Comparison of ENCODE assay signal across 22 cellular contexts in genomic region chr18:44811586-44812125, GRCh38.
DNase-seq lines count a peak whose midpoint lies in the region; ATAC-seq, FAIRE-seq and TF ChIP-seq lines count a peak whose summit lies in the region.
"Had no signal": no experiment of that assay in that cellular context is flagged by ENCODE, and none has a peak within 500 bp of the region (broad histone marks: within the 10 kb centered on the region; RNA-seq: fewer than 3 reads in every experiment).

No MANE protein-coding gene starts in this region.

- H3K9me3 ChIP-seq in GM12878 (replicated peaks; ENCODE audit: control insufficient read depth, insufficient read depth, low read length), result no peaks in the 10 kb centered on the region
- no peaks in the 10 kb centered on the region for H3K9me3 ChIP-seq in PC-9 (ENCODE audit: insufficient read depth, low read depth)
- H3K9me3 ChIP-seq in sigmoid colon, result no peaks in the 10 kb centered on the region
- H3K9me3 ChIP-seq: HAP-1 had no signal

- SMC1A ChIA-PET in GM12878 (lab: Charles Lee; ENCODE audit: uncharacterized antibody, unreplicated experiment), result interaction anchor here (0.9 to 1.4 kb wide), 3 partner anchors 9 to 12 kb away, joined by 3 to 4 read pairs (median 3); no protein-coding TSS in a partner anchor

- CTCF ChIA-PET in GM12878 (lab: Yijun Ruan, JAX) (no interaction called here), PC-9 (lab: Charles Lee) (no interaction called here)

- H3F3A ChIP-seq in GM23338 (replicated peaks; ENCODE audit: low read depth), result no peaks in the 10 kb centered on the region
- no peaks in the 10 kb centered on the region for H3F3A ChIP-seq in PC-9 (ENCODE audit: insufficient read depth, low read depth)

- H3K4me3 Mint-ChIP-seq in GM23338, result no peak overlapping the region
- H3K4me3 Mint-ChIP-seq: CD14-positive monocyte had no signal

- TF ChIP-seq EP300 in GM12878 (IDR thresholded peaks at IDR 0.05; ENCODE audit: borderline replicate concordance in 1 of 2, control insufficient read depth in 1 of 2, low read depth in 2 of 2, low read length in 2 of 2) (no peak), sigmoid colon (IDR thresholded peaks at IDR 0.05) (no peak)

- no peaks in the 10 kb centered on the region for H3K9me3 Mint-ChIP-seq in GM23338
- H3K9me3 Mint-ChIP-seq: CD14-positive monocyte had no signal

- no peaks in the 10 kb centered on the region for H4K20me1 ChIP-seq in GM23338 (replicated peaks; ENCODE audit: insufficient read depth)
- H4K20me1 ChIP-seq in GM12878 (ENCODE audit: control insufficient read depth, insufficient read depth), result no peaks in the 10 kb centered on the region
- no peaks in the 10 kb centered on the region for H4K20me1 ChIP-seq in PC-9 (ENCODE audit: insufficient read depth)

- FAIRE-seq in GM12878 (lab: Jason Lieb, UNC), result no peak
- FAIRE-seq: G401.6 had no signal

- no peaks in the 10 kb centered on the region for H3K36me3 Mint-ChIP-seq in GM23338 (ENCODE audit: low read depth)
- H3K36me3 Mint-ChIP-seq: CD14-positive monocyte had no signal

- H3K4me2 ChIP-seq in GM23338, result no peak overlapping the region
- H3K4me2 ChIP-seq in GM12878 (ENCODE audit: control insufficient read depth, insufficient read depth), result no peak overlapping the region
- H3K4me2 ChIP-seq in PC-9, result no peak overlapping the region
- H3K4me2 ChIP-seq: KMS-11 had no signal

- intact Hi-C loops in GM12878 (cut with micrococcal nuclease; ENCODE audit: unreplicated experiment), result no loop called here
- intact Hi-C loops in PC-9 (cut with micrococcal nuclease; ENCODE audit: unreplicated experiment), result no loop called here
- intact Hi-C loops in sigmoid colon (cut with DNase I), result no loop called here

- TF ChIP-seq POLR2A in GM12878 (IDR thresholded peaks at IDR 0.05; ENCODE audit: low read depth, low read length) (no peak), sigmoid colon (IDR thresholded peaks at IDR 0.05) (no peak)

- in situ Hi-C loops in GM12878 (cut with MboI), result no loop called here

- RAD21 ChIA-PET in GM12878 (lab: Charles Lee; ENCODE audit: unreplicated experiment), result no interaction called here

- POLR2A ChIA-PET in GM12878 (lab: Charles Lee), result no interaction called here
- POLR2A ChIA-PET in PC-9 (lab: Charles Lee; ENCODE audit: unreplicated experiment), result interaction anchor here (0.7 kb wide), 1 partner anchor 76 kb away, joined by 4 read pairs; no protein-coding TSS in a partner anchor

- H3K9ac ChIP-seq in GM12878 (ENCODE audit: control insufficient read depth, insufficient read depth, low read length), result no peak overlapping the region
- H3K9ac ChIP-seq: KMS-11 had no signal

- H3K36me3 ChIP-seq in GM23338 (ENCODE audit: insufficient read depth) (no peaks in the 10 kb centered on the region), GM12878 (ENCODE audit: control insufficient read depth in 2 of 2, insufficient read depth in 2 of 2, low read length in 1 of 2) (peaks cover 0 to 1% of the 10 kb centered on the region in 2 experiments; a peak in 1 of 4 replicates), PC-9 (ENCODE audit: low read depth) (no peaks in the 10 kb centered on the region), sigmoid colon (no peaks in the 10 kb centered on the region)
- H3K36me3 ChIP-seq: HAP-1 had no signal

- no peak for TF ChIP-seq CTCF in GM12865 (IDR thresholded peaks at IDR 0.05; ENCODE audit: insufficient read depth, low read depth, low read length, missing control alignments)
- TF ChIP-seq CTCF in GM23338 (conservative IDR thresholded peaks at IDR 0.05; ENCODE audit: low read depth in 2 of 2), result no peak
- TF ChIP-seq CTCF in GM12878 (IDR thresholded peaks at IDR 0.05 in 2 of 3, conservative IDR thresholded peaks at IDR 0.05 in 1 of 3; ENCODE audit: control insufficient read depth in 2 of 3, extremely low read depth in 1 of 3, insufficient read depth in 1 of 3, low read depth in 3 of 3, low read length in 3 of 3), result no peak
- TF ChIP-seq CTCF in PC-9 (conservative IDR thresholded peaks at IDR 0.05), result no peak
- TF ChIP-seq CTCF in sigmoid colon (IDR thresholded peaks at IDR 0.05), result no peak

- H3K4me1 ChIP-seq in GM23338 (ENCODE audit: insufficient read depth), result peaks cover 11% of the 10 kb centered on the region; the same call in 1 of the 2 replicates
- peaks cover 3% of the 10 kb centered on the region for H3K4me1 ChIP-seq in GM12878 (ENCODE audit: control insufficient read depth, insufficient read depth, low read length)
- H3K4me1 ChIP-seq in PC-9 (replicated peaks; ENCODE audit: insufficient read depth), result peaks cover 2% of the 10 kb centered on the region; the same call in 1 of the 2 replicates
- H3K4me1 ChIP-seq in sigmoid colon, result peaks cover 0 to 46% (median 42%) of the 10 kb centered on the region in 4 donors
- H3K4me1 ChIP-seq: HAP-1 had no signal

- H3K27me3 ChIP-seq in GM23338 (ENCODE audit: insufficient read depth), result no peaks in the 10 kb centered on the region
- H3K27me3 ChIP-seq in GM12878 (replicated peaks in 1 of 2; ENCODE audit: control insufficient read depth in 2 of 2, insufficient read depth in 2 of 2, low read length in 1 of 2), result no peaks in the 10 kb centered on the region
- no peaks in the 10 kb centered on the region for H3K27me3 ChIP-seq in PC-9 (ENCODE audit: insufficient read depth, low read depth)
- no peaks in the 10 kb centered on the region for H3K27me3 ChIP-seq in sigmoid colon

- H3K9me2 ChIP-seq in GM23338 (ENCODE audit: insufficient read depth) (0 out of 2 replicates have a peak, but pooled peaks cover 10% of the 10 kb centered on the region), PC-9 (ENCODE audit: insufficient read depth) (no peaks in the 10 kb centered on the region; the same call in 1 of the 2 replicates)

- no peaks in the 10 kb centered on the region for H3K79me2 ChIP-seq in GM23338 (replicated peaks; ENCODE audit: insufficient read depth)
- H3K79me2 ChIP-seq in GM12878 (ENCODE audit: control insufficient read depth, insufficient read depth, low read length), result no peaks in the 10 kb centered on the region
- no peaks in the 10 kb centered on the region for H3K79me2 ChIP-seq in PC-9 (ENCODE audit: low read depth)

- BruUV-seq in GM12878 (replicated peaks; lab: Mats Ljungman, UMichigan), result no TSS peak
- BruUV-seq in PC-9 (replicated peaks; lab: Mats Ljungman, UMichigan), result no TSS peak

- peak; percentile 47 for ATAC-seq in GM23338
- peak; percentile 83 for ATAC-seq in HG03045 (IDR thresholded peaks at IDR 0.05; ENCODE audit: unreplicated experiment)
- peak; percentile 41; the same call in 2 of the 3 replicates for ATAC-seq in GM12878
- ATAC-seq in HG02623 (IDR thresholded peaks at IDR 0.05; ENCODE audit: unreplicated experiment), result no peak
- ATAC-seq in GM21529 (IDR thresholded peaks at IDR 0.05; ENCODE audit: unreplicated experiment), result no peak

- no peak overlapping the region for H3K27ac Mint-ChIP-seq in GM23338
- H3K27ac Mint-ChIP-seq: CD14-positive monocyte had no signal

- peaks cover 5% of the 10 kb centered on the region for H3K27me3 Mint-ChIP-seq in GM23338 (ENCODE audit: insufficient read depth, low read depth, poor library complexity)

- no peak overlapping the region for H2AFZ ChIP-seq in GM23338
- no peak overlapping the region for H2AFZ ChIP-seq in GM12878 (ENCODE audit: control insufficient read depth, low read depth, low read length)
- no peak overlapping the region for H2AFZ ChIP-seq in PC-9

- H3K4me1 Mint-ChIP-seq in GM23338, result peaks cover 42% of the 10 kb centered on the region
- H3K4me1 Mint-ChIP-seq: CD14-positive monocyte had no signal

- H3K4me3 ChIP-seq in GM12865 (ENCODE audit: low read depth, low read length), result no peak overlapping the region
- H3K4me3 ChIP-seq in GM23338, result no peak overlapping the region
- no peak overlapping the region for H3K4me3 ChIP-seq in GM12878
- H3K4me3 ChIP-seq in PC-9, result no peak overlapping the region
- H3K4me3 ChIP-seq in sigmoid colon, result no peak overlapping the region
- H3K4me3 ChIP-seq: HAP-1 had no signal

- DNase-seq in GM12865 (ENCODE audit: low read depth) (peak; percentile 14), GM23338 (ENCODE audit: low spot score) (no peak), GM12878 (ENCODE audit: low read depth, low spot score) (no peak), PC-9 (no peak), sigmoid colon (no peak)
- DNase-seq: 8988T, DND-41, MV-4-11, NCI-H187, NCI-H226, NCI-H524, NCI-H82, RPMI8226, SIG-M5, T-helper 1 cell had no signal

- no peak for TF ChIP-seq RAD21 in GM12878 (IDR thresholded peaks at IDR 0.05; ENCODE audit: insufficient read depth, low read depth, low read length)

- H3K27ac ChIP-seq in GM23338 (ENCODE audit: low read depth) (no peak overlapping the region), GM12878 (ENCODE audit: control insufficient read depth, insufficient read depth) (no peak overlapping the region), PC-9 (no peak overlapping the region), sigmoid colon (no peak overlapping the region)
- H3K27ac ChIP-seq: KMS-11 had no signal

TF ChIP-seq in GM23338, 12 proteins besides CTCF, POLR2A, EP300 and RAD21 (continues in another document):
- TF ChIP-seq NANOG (IDR thresholded peaks at IDR 0.05; ENCODE audit: borderline replicate concordance), result no peak
- TF ChIP-seq EZH2 (IDR thresholded peaks at IDR 0.05; ENCODE audit: low read depth, unreplicated experiment), result no peak
- TF ChIP-seq POLR2AphosphoS5 (IDR thresholded peaks at IDR 0.05; ENCODE audit: low read depth), result no peak

TF ChIP-seq in GM12878, 131 proteins besides CTCF, POLR2A, EP300 and RAD21 (continues in another document):
- no peak for TF ChIP-seq E2F8 (IDR thresholded peaks at IDR 0.05; ENCODE audit: low read depth, partially characterized antibody)
- TF ChIP-seq KDM1A (IDR thresholded peaks at IDR 0.05; ENCODE audit: borderline replicate concordance), result no peak
- TF ChIP-seq CHD1 (IDR thresholded peaks at IDR 0.05; ENCODE audit: low read depth, low read length), result no peak
- no peak for TF ChIP-seq TAF1 (IDR thresholded peaks at IDR 0.05; ENCODE audit: borderline replicate concordance, low read depth, low read length)
- no peak for TF ChIP-seq NR2F1 (conservative IDR thresholded peaks at IDR 0.05)

Comparison
In these comparisons a context has a peak if more than half of its experiments do, and no peak if none do; other contexts are left out.
1. ATAC-seq: peak in GM23338 (single experiment), HG03045 (single experiment) and GM12878 (single experiment); none in HG02623 (single experiment) and GM21529 (single experiment).